ENCODE assay signal across 8 cellular contexts in genomic region chr19:1945899-1946298, GRCh38. TPM values are rescaled to one million over a fixed set of nuclear protein-coding genes. Genes with fewer than 3 reads are reported as not detected.
DNase-seq lines count a peak whose midpoint lies in the region; ATAC-seq and TF ChIP-seq lines count a peak whose summit lies in the region.

No MANE protein-coding gene starts in this region.

- H3K9me3 ChIP-seq in endodermal cell (ENCODE audit: control insufficient read depth, low read length) (no peaks in the 10 kb centered on the region), neuronal stem cell (replicated peaks in 1 of 2; ENCODE audit: control insufficient read depth in 2 of 2, insufficient read depth in 1 of 2, low read depth in 1 of 2, low read length in 2 of 2) (peaks cover 3 to 8% of the 10 kb centered on the region in 2 donors)

- H2AK5ac ChIP-seq in neuronal stem cell (ENCODE audit: low read depth, low read length): no peak overlapping the region

- DNase-seq in GM03348 (ENCODE audit: low spot score): peak; percentile 63
- DNase-seq in SK-MEL-5 (ENCODE audit: low read depth, low spot score): peak; percentile 42
- DNase-seq in endodermal cell: peak; percentile 93
- DNase-seq in neuronal stem cell (ENCODE audit: low spot score): no peak
- DNase-seq in cerebellar nuclear complex (lab: John Stamatoyannopoulos, UW): no peak

- peak overlapping the region; percentile 58 for H2BK12ac ChIP-seq in neuronal stem cell (ENCODE audit: low read length)

- peaks cover 27% of the 10 kb centered on the region for H3K36me3 Mint-ChIP-seq in endodermal cell (ENCODE audit: low read depth)

- no peak overlapping the region for H4K91ac ChIP-seq in neuronal stem cell (ENCODE audit: low read depth, low read length, poor library complexity)

- H3K9ac ChIP-seq in endodermal cell (ENCODE audit: extremely low read depth, low read length, poor library complexity, severe bottlenecking) (no peak overlapping the region), neuronal stem cell (ENCODE audit: low read depth, low read length, poor library complexity) (no peak overlapping the region)

- H3K18ac ChIP-seq in neuronal stem cell (ENCODE audit: low read length): peak overlapping the region; percentile 57

- H3K4me3 ChIP-seq in endodermal cell (ENCODE audit: low read length) (no peak overlapping the region), neuronal stem cell (ENCODE audit: low read length in 2 of 2) (peak overlapping the region in 1 of 2 donors; percentile 57)

- no peak overlapping the region for H3K4me2 ChIP-seq in neuronal stem cell (ENCODE audit: insufficient read depth, low read length, poor library complexity, severe bottlenecking)

- H2AFZ ChIP-seq in neuronal stem cell (ENCODE audit: low read length): no peak overlapping the region

- no peak overlapping the region for H2BK5ac ChIP-seq in neuronal stem cell (ENCODE audit: low read length)

- H3K79me1 ChIP-seq in neuronal stem cell (ENCODE audit: low read depth, low read length): peaks cover 42% of the 10 kb centered on the region

- peaks cover 11% of the 10 kb centered on the region for H3K4me1 Mint-ChIP-seq in endodermal cell

- no peaks in the 10 kb centered on the region for H3K9me3 Mint-ChIP-seq in endodermal cell

- H3K36me3 ChIP-seq in endodermal cell (ENCODE audit: control insufficient read depth, insufficient read depth, low read length) (peaks cover 4% of the 10 kb centered on the region), neuronal stem cell (replicated peaks in 1 of 2; ENCODE audit: control insufficient read depth in 2 of 2, insufficient read depth in 2 of 2, low read length in 2 of 2) (peaks cover 10 to 35% of the 10 kb centered on the region in 2 donors)

- H3K27me3 ChIP-seq in endodermal cell (ENCODE audit: control insufficient read depth, insufficient read depth, low read length, poor library complexity, severe bottlenecking) (no peaks in the 10 kb centered on the region), neuronal stem cell (ENCODE audit: control insufficient read depth in 3 of 3, insufficient read depth in 3 of 3, low read depth in 1 of 3, low read length in 3 of 3) (no peaks in the 10 kb centered on the region)

- no peak overlapping the region for H2BK120ac ChIP-seq in neuronal stem cell (ENCODE audit: low read depth, low read length)

- peak overlapping the region; percentile 65 for H3K23ac ChIP-seq in neuronal stem cell (ENCODE audit: low read depth, low read length, poor library complexity)

- H3K4me1 ChIP-seq in endodermal cell (ENCODE audit: control insufficient read depth, insufficient read depth, low read length) (no peaks in the 10 kb centered on the region), neuronal stem cell (ENCODE audit: control insufficient read depth in 2 of 2, insufficient read depth in 1 of 2, low read depth in 1 of 2, low read length in 2 of 2) (peaks cover 12 to 14% of the 10 kb centered on the region in 2 donors)

- H3K27ac ChIP-seq in 22Rv1 (no peak overlapping the region), endodermal cell (ENCODE audit: low read depth, low read length) (no peak overlapping the region), neuronal stem cell (replicated peaks; ENCODE audit: low read length) (no peak overlapping the region)

- H3K27ac Mint-ChIP-seq in endodermal cell: peak overlapping the region; percentile 87

- no peak overlapping the region for H3K4me3 Mint-ChIP-seq in endodermal cell

- ATAC-seq in HG03439 (IDR thresholded peaks at IDR 0.05; ENCODE audit: unreplicated experiment) (no peak), GM18517 (IDR thresholded peaks at IDR 0.05; ENCODE audit: unreplicated experiment) (no peak)

- peak; percentile 78 for TF ChIP-seq CTCF in 22Rv1 (IDR thresholded peaks at IDR 0.05)
- peak; percentile 88 for TF ChIP-seq CTCF in endodermal cell (conservative IDR thresholded peaks at IDR 0.05)

- no peak overlapping the region for H4K8ac ChIP-seq in neuronal stem cell (ENCODE audit: low read depth, low read length)

- in situ Hi-C loops in SK-MEL-5 (cut with HindIII; ENCODE audit: low pct_unique_long_range_greater_than_20kb, low sequenced_read_pairs): no loop called here

- H2BK15ac ChIP-seq in neuronal stem cell (ENCODE audit: low read length): no peak overlapping the region

- H3K14ac ChIP-seq in neuronal stem cell (ENCODE audit: low read length): no peak overlapping the region

- WGBS in endodermal cell (ENCODE audit: insufficient coverage in 1 of 2, insufficient read length in 1 of 2), 2 experiments: 80 to 86% methylated on average over 1 to 15 of the region's 18 CpGs
- no CpG with 5 or more reads among the region's 18 CpGs for WGBS in neuronal stem cell (ENCODE audit: extremely low coverage in 2 of 2, insufficient read length in 2 of 2, insufficient replicate concordance in 1 of 2), 2 donors

- H3K27me3 Mint-ChIP-seq in endodermal cell (ENCODE audit: insufficient read depth): no peaks in the 10 kb centered on the region

- H3K4ac ChIP-seq in neuronal stem cell (ENCODE audit: low read length): no peak overlapping the region

RNA-seq across cellular contexts. Expression of gene CSNK1G2, which starts 4.9 kb away (rescaled TPM):
- total RNA-seq in SK-MEL-5 (2014; rRNA removed; shearing (Covaris generic)): 45.1 and 49.3 TPM in 2 replicates
- 60.4 and 66.9 TPM in 2 replicates for polyA plus RNA-seq in SK-MEL-5 (2015; cell fraction: cytosol; rRNA removed)
- 304 and 306 TPM in 2 replicates for polyA plus RNA-seq in SK-MEL-5 (2015; cell fraction: nucleus; rRNA removed)
- 100 to 1,000 TPM; 111 to 112 TPM for total RNA-seq in endodermal cell
- 107 TPM for polyA plus RNA-seq in endodermal cell (2013, experiment 1 of 2)
- 98.1 TPM for polyA plus RNA-seq in endodermal cell (2013, experiment 2 of 2)
- polyA plus RNA-seq in neuronal stem cell (2013, experiment 1 of 2): 162 TPM
- 157 TPM for polyA plus RNA-seq in neuronal stem cell (2013, experiment 2 of 2)

RNA-seq across cellular contexts. Expression of gene ADAT3, which starts 40.7 kb away (rescaled TPM):
- 2.6 and 3.0 TPM in 2 replicates for total RNA-seq in SK-MEL-5 (2014; rRNA removed; shearing (Covaris generic))
- polyA plus RNA-seq in SK-MEL-5 (2015; cell fraction: cytosol; rRNA removed): 2.9 and 4.5 TPM in 2 replicates
- 2.5 and 9.6 TPM in 2 replicates for polyA plus RNA-seq in SK-MEL-5 (2015; cell fraction: nucleus; rRNA removed)
- 10 to 100 TPM in 1 of 2 donors, 1 to 10 TPM in 1; 9.9 to 13.8 TPM for total RNA-seq in endodermal cell
- polyA plus RNA-seq in endodermal cell (2013, experiment 1 of 2): 4.5 TPM
- 3.1 TPM for polyA plus RNA-seq in endodermal cell (2013, experiment 2 of 2)
- 4.4 TPM for polyA plus RNA-seq in neuronal stem cell (2013, experiment 1 of 2)
- 3.8 TPM for polyA plus RNA-seq in neuronal stem cell (2013, experiment 2 of 2)

RNA-seq across cellular contexts. Expression of gene SCAMP4, which starts 40.7 kb away (rescaled TPM):
- 38.5 and 41.7 TPM in 2 replicates for total RNA-seq in SK-MEL-5 (2014; rRNA removed; shearing (Covaris generic))
- 117 and 167 TPM in 2 replicates for polyA plus RNA-seq in SK-MEL-5 (2015; cell fraction: cytosol; rRNA removed)
- polyA plus RNA-seq in SK-MEL-5 (2015; cell fraction: nucleus; rRNA removed): 36.9 and 82.5 TPM in 2 replicates
- 10 to 100 TPM; 69.6 to 75.3 TPM for total RNA-seq in endodermal cell
- 46.5 TPM for polyA plus RNA-seq in endodermal cell (2013, experiment 1 of 2)
- 42.9 TPM for polyA plus RNA-seq in endodermal cell (2013, experiment 2 of 2)
- 49.3 TPM for polyA plus RNA-seq in neuronal stem cell (2013, experiment 1 of 2)
- 49.1 TPM for polyA plus RNA-seq in neuronal stem cell (2013, experiment 2 of 2)

Comparison
In these comparisons a context has a peak if more than half of its experiments do, and no peak if none do; other contexts are left out.
1. DNase-seq: peak in GM03348 (single experiment), SK-MEL-5 (single experiment) and endodermal cell (single experiment); none in neuronal stem cell (single experiment) and cerebellar nuclear complex (0 of 2).